ENCODE assay signal across 8 cellular contexts in genomic region chr10:91635401-91636400, GRCh38. TPM values are rescaled to one million over a fixed set of nuclear protein-coding genes. Genes with fewer than 3 reads are reported as not detected.
DNase-seq lines count a peak whose midpoint lies in the region; ATAC-seq, FAIRE-seq and TF ChIP-seq lines count a peak whose summit lies in the region.

No MANE protein-coding gene starts in this region.

- H3K9me3 ChIP-seq in mammary epithelial cell (replicated peaks; ENCODE audit: insufficient read depth, low read length), result no peaks in the 10 kb centered on the region
- H3K9me3 ChIP-seq in kidney (ENCODE audit: control insufficient read depth in 1 of 2, low read length in 2 of 2), result no peaks in the 10 kb centered on the region

- in situ Hi-C loops in ACHN (cut with HindIII; ENCODE audit: low pct_ligation_motif_present, low pct_unique_long_range_greater_than_20kb, low sequenced_read_pairs), result no loop called here
- in situ Hi-C loops in mammary epithelial cell (cut with MboI; ENCODE audit: low sequenced_read_pairs in 2 of 2), result loop anchor here (10.0 kb wide), 2 partner anchors 141 to 341 kb away; no protein-coding TSS in a partner anchor

- H3K9ac ChIP-seq in mammary epithelial cell (ENCODE audit: insufficient read depth, low read length), result no peak overlapping the region
- H3K9ac ChIP-seq in kidney (ENCODE audit: low read length in 2 of 2), result no peak overlapping the region

- H3K4me2 ChIP-seq in mammary epithelial cell (ENCODE audit: insufficient read depth, low read depth, low read length), result no peak overlapping the region

- 58% methylated on average over 9 of the region's 10 CpGs for WGBS in mammary epithelial cell (ENCODE audit: low coverage, missing lambda C conversion rate)

- no peak overlapping the region for H3K27ac ChIP-seq in mammary epithelial cell (ENCODE audit: insufficient read depth, low read depth, low read length)
- no peak overlapping the region for H3K27ac ChIP-seq in kidney (ENCODE audit: low read depth in 2 of 2, low read length in 2 of 2)

- no peaks in the 10 kb centered on the region for H4K20me1 ChIP-seq in mammary epithelial cell (ENCODE audit: insufficient read depth, low read length)

- BruUV-seq in mammary epithelial cell (replicated peaks; lab: Mats Ljungman, UMichigan), result no TSS peak

- no peak for ATAC-seq in GM18498 (IDR thresholded peaks at IDR 0.05; ENCODE audit: unreplicated experiment)

- H3K4me1 ChIP-seq in mammary epithelial cell (ENCODE audit: insufficient read depth, low read length) (peaks cover 19% of the 10 kb centered on the region), kidney (ENCODE audit: control insufficient read depth in 1 of 2, insufficient read depth in 1 of 2, low read depth in 1 of 2, low read length in 2 of 2) (no peaks in the 10 kb centered on the region)

- H3K27me3 ChIP-seq in mammary epithelial cell (ENCODE audit: insufficient read depth, low read length), result no peaks in the 10 kb centered on the region

- peak; percentile 84 for DNase-seq in ACHN
- DNase-seq in GM12865 (ENCODE audit: low read depth), result peak; percentile 59
- peak; percentile 68 for DNase-seq in NB4 (ENCODE audit: low read depth)
- peak; percentile 74 for DNase-seq in SKM-1 treated with dmso at 0.1 percent for 144 hours (lab: John Stamatoyannopoulos, UW; ENCODE audit: unreplicated experiment)
- DNase-seq in mammary epithelial cell, result peak; percentile 69
- no peak for DNase-seq in kidney
- peak; percentile 19 for DNase-seq in stimulated activated CD4-positive, alpha-beta T cell treated with anti-CD3 and anti-CD28 coated beads, Interleukin-4, amount 100 ng/mL, for 1 hour

- no peak for TF ChIP-seq POLR2A in NB4 (IDR thresholded peaks at IDR 0.05; ENCODE audit: extremely low read depth, insufficient read length)

- no peaks in the 10 kb centered on the region for H3K36me3 ChIP-seq in mammary epithelial cell (ENCODE audit: insufficient read depth, low read length)
- peaks cover 0 to under 1% of the 10 kb centered on the region in 2 donors for H3K36me3 ChIP-seq in kidney (ENCODE audit: control insufficient read depth in 1 of 2, insufficient read depth in 2 of 2, low read length in 2 of 2)

- TF ChIP-seq CTCF in GM12865 (IDR thresholded peaks at IDR 0.05; ENCODE audit: insufficient read depth, low read depth, low read length, missing control alignments) (peak; percentile 64), NB4 (IDR thresholded peaks at IDR 0.05; ENCODE audit: low read depth, low read length) (peak; percentile 80), mammary epithelial cell (conservative IDR thresholded peaks at IDR 0.05 in 1 of 2, IDR thresholded peaks at IDR 0.05 in 1 of 2; ENCODE audit: extremely low read depth in 1 of 2, insufficient read depth in 1 of 2, low read depth in 1 of 2, low read length in 2 of 2) (peak; percentile 84 to 87), kidney (IDR thresholded peaks at IDR 0.05; ENCODE audit: borderline replicate concordance, extremely low read depth, insufficient read depth) (peak; percentile 82)

- H3K4me3 ChIP-seq in GM12865 (ENCODE audit: low read depth, low read length), result no peak overlapping the region
- H3K4me3 ChIP-seq in NB4 (ENCODE audit: low read depth, low read length), result no peak overlapping the region
- H3K4me3 ChIP-seq in mammary epithelial cell (replicated peaks in 1 of 3; ENCODE audit: insufficient read depth in 1 of 3, low read depth in 2 of 3, low read length in 3 of 3), result no peak overlapping the region
- no peak overlapping the region for H3K4me3 ChIP-seq in kidney (ENCODE audit: low read length in 2 of 2)

- FAIRE-seq in kidney (lab: Jason Lieb, UNC), result no peak

- peak overlapping the region; percentile 68 for H2AFZ ChIP-seq in mammary epithelial cell (ENCODE audit: low read depth, low read length)

- intact Hi-C loops in mammary epithelial cell (cut with micrococcal nuclease), result loop anchor here (1.0 to 2.0 kb wide), 7 partner anchors 59 to 337 kb away; no protein-coding TSS in a partner anchor
- intact Hi-C loops in kidney (cut with DNase I), result loop anchor here (10.0 kb wide), 1 partner anchor 141 kb away; no protein-coding TSS in a partner anchor

- no peaks in the 10 kb centered on the region for H3K79me2 ChIP-seq in mammary epithelial cell (ENCODE audit: insufficient read depth, low read length)

- dilution Hi-C loops in mammary epithelial cell (cut with HindIII; ENCODE audit: low sequenced_read_pairs), result no loop called here

- CTCF ChIA-PET in mammary epithelial cell (lab: Charles Lee; ENCODE audit: low non-redundant PET), result interaction anchor here (0.5 to 2.1 kb wide), 8 partner anchors 9 to 162 kb away, joined by 3 to 13 read pairs (median 5); partner anchors contain the start of gene TNKS2

RNA-seq across cellular contexts. Expression of gene PPP1R3C, which starts 2.8 kb away (rescaled TPM):
- 10 to 100 TPM in 1 of 2 donors, under 1 TPM in 1; 0.49 to 11.3 TPM for total RNA-seq in mammary epithelial cell
- polyA plus RNA-seq in mammary epithelial cell, result 2.7 TPM
- polyA minus RNA-seq in mammary epithelial cell, result 1.3 TPM
- 20.3 TPM for total RNA-seq in kidney
- polyA plus RNA-seq in kidney (ENCODE audit: insufficient read depth, low read depth, low replicate concordance), result 13.6 TPM
